In genomic region chrX:154482786-154483185, GRCh38 we compare ENCODE assay signal across 1 cellular context.
TF ChIP-seq lines count a peak whose summit lies in the region.

No MANE protein-coding gene starts in this region.

TF ChIP-seq in HepG2, 621 proteins besides CTCF, POLR2A, EP300 and RAD21:
- TF ChIP-seq ZNF225 (CRISPR knock-in tag; IDR thresholded peaks at IDR 0.05), result no peak
- no peak for TF ChIP-seq ZBTB38 (CRISPR knock-in tag; IDR thresholded peaks at IDR 0.05)
- TF ChIP-seq ZNF17 (CRISPR knock-in tag; IDR thresholded peaks at IDR 0.05), result no peak
- TF ChIP-seq ARID4A (CRISPR knock-in tag; IDR thresholded peaks at IDR 0.05; ENCODE audit: borderline replicate concordance), result no peak
- TF ChIP-seq U2AF1 (optimal IDR thresholded peaks at IDR 0.05; ENCODE audit: low read depth, low read length), result no peak
- no peak for TF ChIP-seq SAP130 (CRISPR knock-in tag; IDR thresholded peaks at IDR 0.05; ENCODE audit: low read depth)
